ENCODE assay signal across 11 cellular contexts in the genomic region with DNA sequence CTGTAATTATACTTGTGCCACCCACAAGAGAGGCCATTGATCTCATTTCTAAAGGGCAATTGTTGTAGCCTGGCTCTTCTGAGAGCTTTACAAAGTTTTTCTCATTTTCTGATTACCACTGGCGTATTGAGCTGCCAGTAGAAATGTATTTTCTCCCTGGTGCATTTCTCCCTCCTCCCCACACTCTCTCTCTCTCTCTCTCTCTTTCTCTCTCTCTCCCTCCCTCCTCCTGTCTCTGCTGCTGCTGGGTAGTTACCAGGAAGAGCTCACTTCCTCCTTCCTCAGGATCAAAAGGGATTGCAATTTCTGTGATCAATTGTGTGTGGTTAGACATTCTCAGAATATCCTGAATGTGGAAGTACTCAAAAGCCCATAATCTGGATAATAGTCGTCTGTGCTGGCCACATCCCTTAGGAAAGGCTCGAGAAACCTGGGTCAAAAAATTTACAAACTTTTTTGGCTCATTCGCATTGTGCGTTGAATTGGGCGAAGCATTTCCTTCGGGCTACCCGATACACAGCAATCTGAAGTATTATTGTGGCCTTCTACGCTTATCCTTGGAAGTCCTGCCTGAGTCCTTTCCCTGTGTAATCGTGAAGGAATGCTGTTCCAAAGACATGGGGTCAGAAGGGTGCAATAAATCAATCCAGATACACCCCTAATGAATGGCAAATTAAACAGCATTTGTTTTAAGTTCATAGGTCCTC.
DNase-seq lines count a peak whose midpoint lies in the region; TF ChIP-seq lines count a peak whose summit lies in the region.
"Had no signal": no experiment of that assay in that cellular context is flagged by ENCODE, and none has a peak within 500 bp of the region (broad histone marks: within the 10 kb centered on the region; RNA-seq: fewer than 3 reads in every experiment).

No MANE protein-coding gene starts in this region.

- peaks cover 4% of the 10 kb centered on the region for H3K9me3 Mint-ChIP-seq in chondrocyte (ENCODE audit: low read depth)
- peaks cover 8% of the 10 kb centered on the region for H3K9me3 Mint-ChIP-seq in osteocyte (ENCODE audit: unreplicated experiment)
- H3K9me3 Mint-ChIP-seq in activated T-helper 2 cell treated with anti-CD3 and anti-CD28 coated beads, Interferon-gamma antibody, Interleukin-2, Interleukin-4, amounts not matched to agents 10 μg/mL and 5 μg/mL and 100 μg/mL, durations not matched to agents 14 hours and 24 hours and 36 hours = no peaks in the 10 kb centered on the region

- 71 to 75% methylated on average over 10 of the region's 10 CpGs for WGBS in GM23248 (ENCODE audit: low coverage in 1 of 2, low lambda C conversion rate in 2 of 2, missing lambda C conversion rate in 2 of 2), 2 experiments

- no peak for TF ChIP-seq CTCF in chondrocyte (IDR thresholded peaks at IDR 0.05)
- no peak for TF ChIP-seq CTCF in osteocyte (IDR thresholded peaks at IDR 0.05)

- no peaks in the 10 kb centered on the region for H3K27me3 Mint-ChIP-seq in chondrocyte (ENCODE audit: low read depth)
- no peaks in the 10 kb centered on the region for H3K27me3 Mint-ChIP-seq in osteocyte (ENCODE audit: unreplicated experiment)
- H3K27me3 Mint-ChIP-seq in activated T-helper 2 cell treated with anti-CD3 and anti-CD28 coated beads, Interferon-gamma antibody, Interleukin-2, Interleukin-4, amounts not matched to agents 10 μg/mL and 5 μg/mL and 100 μg/mL, durations not matched to agents 14 hours and 24 hours and 36 hours (ENCODE audit: low read depth) = no peaks in the 10 kb centered on the region

- H3K4me1 Mint-ChIP-seq in chondrocyte (ENCODE audit: low read depth) = peaks cover 74% of the 10 kb centered on the region
- H3K4me1 Mint-ChIP-seq in osteocyte (ENCODE audit: unreplicated experiment) = peaks cover 61% of the 10 kb centered on the region
- peaks cover 2% of the 10 kb centered on the region for H3K4me1 Mint-ChIP-seq in activated T-helper 2 cell treated with anti-CD3 and anti-CD28 coated beads, Interferon-gamma antibody, Interleukin-2, Interleukin-4, amounts not matched to agents 10 μg/mL and 5 μg/mL and 100 μg/mL, durations not matched to agents 14 hours and 24 hours and 36 hours (ENCODE audit: low read depth)

- no peak overlapping the region for H2AFZ ChIP-seq in GM23248

- no peaks in the 10 kb centered on the region for H3K9me3 ChIP-seq in GM23248 (ENCODE audit: low read depth)
- H3K9me3 ChIP-seq: gastroesophageal sphincter had no signal

- no peak overlapping the region for H3K9ac ChIP-seq in GM23248

- peak; percentile 2 for DNase-seq in GF-D8 (lab: John Stamatoyannopoulos, UW)
- DNase-seq in NOMO-1 treated with DMSO at 0.1 percent for 48 hours (lab: John Stamatoyannopoulos, UW; ENCODE audit: unreplicated experiment) = peak; percentile 22
- no peak for DNase-seq in chondrocyte (ENCODE audit: low spot score)
- DNase-seq in osteocyte (ENCODE audit: extremely low spot score, unreplicated experiment) = no peak
- no peak for DNase-seq in NAMALWA (ENCODE audit: low spot score)
- no peak for DNase-seq in GM23248
- DNase-seq in NCI-H2227 (lab: John Stamatoyannopoulos, UW; ENCODE audit: unreplicated experiment) = no peak
- DNase-seq in activated T-helper 2 cell treated with anti-CD3 and anti-CD28 coated beads, Interferon-gamma antibody, Interleukin-2, Interleukin-4, amounts not matched to agents 10 μg/mL and 5 μg/mL and 100 μg/mL, durations not matched to agents 14 hours and 24 hours and 36 hours (ENCODE audit: low spot score) = no peak
- DNase-seq: activated CD8-positive, alpha-beta T cell treated with anti-CD3 and anti-CD28 coated beads, Interleukin-2, amount 10 ng/mL, durations not matched to agents 7 days and 5 days; DMS153 had no signal

- no peak overlapping the region for H3K4me2 ChIP-seq in GM23248 (ENCODE audit: unreplicated experiment)

- H3K4me3 Mint-ChIP-seq in chondrocyte (ENCODE audit: unreplicated experiment) (no peak overlapping the region), osteocyte (ENCODE audit: unreplicated experiment) (peak overlapping the region; percentile 42)
- no peak overlapping the region for H3K4me3 Mint-ChIP-seq in activated T-helper 2 cell treated with anti-CD3 and anti-CD28 coated beads, Interferon-gamma antibody, Interleukin-2, Interleukin-4, amounts not matched to agents 10 μg/mL and 5 μg/mL and 100 μg/mL, durations not matched to agents 14 hours and 24 hours and 36 hours (ENCODE audit: low read depth)
- H3K4me3 Mint-ChIP-seq: activated CD8-positive, alpha-beta T cell treated with anti-CD3 and anti-CD28 coated beads, Interleukin-2, amount 10 ng/mL, durations not matched to agents 7 days and 5 days had no signal

- peaks cover 49% of the 10 kb centered on the region for H3K4me1 ChIP-seq in GM23248 (ENCODE audit: insufficient read depth)

- H3K36me3 Mint-ChIP-seq in chondrocyte (ENCODE audit: low read depth) = no peaks in the 10 kb centered on the region
- H3K36me3 Mint-ChIP-seq in osteocyte (ENCODE audit: unreplicated experiment) = no peaks in the 10 kb centered on the region
- no peaks in the 10 kb centered on the region for H3K36me3 Mint-ChIP-seq in activated T-helper 2 cell treated with anti-CD3 and anti-CD28 coated beads, Interferon-gamma antibody, Interleukin-2, Interleukin-4, amounts not matched to agents 10 μg/mL and 5 μg/mL and 100 μg/mL, durations not matched to agents 14 hours and 24 hours and 36 hours (ENCODE audit: low read depth)

- H3K4me3 ChIP-seq in GM23248 = no peak overlapping the region
- H3K4me3 ChIP-seq: gastroesophageal sphincter had no signal

- H4K20me1 ChIP-seq in GM23248 (ENCODE audit: insufficient read depth) = no peaks in the 10 kb centered on the region

- no peak overlapping the region for H3K27ac ChIP-seq in GM23248

- no peaks in the 10 kb centered on the region for H3K36me3 ChIP-seq in GM23248 (ENCODE audit: low read depth)
- H3K36me3 ChIP-seq: gastroesophageal sphincter had no signal

- H3K27ac Mint-ChIP-seq in chondrocyte (ENCODE audit: unreplicated experiment) (peak overlapping the region; percentile 88), osteocyte (ENCODE audit: unreplicated experiment) (peak overlapping the region; percentile 95)
- H3K27ac Mint-ChIP-seq in activated T-helper 2 cell treated with anti-CD3 and anti-CD28 coated beads, Interferon-gamma antibody, Interleukin-2, Interleukin-4, amounts not matched to agents 10 μg/mL and 5 μg/mL and 100 μg/mL, durations not matched to agents 14 hours and 24 hours and 36 hours = no peak overlapping the region
- H3K27ac Mint-ChIP-seq: activated CD8-positive, alpha-beta T cell treated with anti-CD3 and anti-CD28 coated beads, Interleukin-2, amount 10 ng/mL, durations not matched to agents 7 days and 5 days had no signal

- H3K27me3 ChIP-seq in GM23248 (replicated peaks; ENCODE audit: insufficient read depth) = no peaks in the 10 kb centered on the region
- H3K27me3 ChIP-seq: gastroesophageal sphincter had no signal

- in situ Hi-C loops in GM23248 (cut with MboI) = no loop called here

- intact Hi-C loops in activated T-helper 2 cell treated with anti-CD3 and anti-CD28 coated beads, Interferon-gamma antibody, Interleukin-2, Interleukin-4, amounts not matched to agents 10 μg/mL and 5 μg/mL and 100 μg/mL, durations not matched to agents 14 hours and 24 hours and 36 hours (cut with micrococcal nuclease) = no loop called here

- H3K79me2 ChIP-seq in GM23248 (ENCODE audit: insufficient read depth) = no peaks in the 10 kb centered on the region

- H3K9me2 ChIP-seq in GM23248 (ENCODE audit: insufficient read depth) = no peaks in the 10 kb centered on the region

- peaks cover 37% of the 10 kb centered on the region for H3F3A ChIP-seq in GM23248 (ENCODE audit: insufficient read depth)

Comparison
In these comparisons a context has a peak if more than half of its experiments do, and no peak if none do; other contexts are left out.
1. DNase-seq: peak in GF-D8 (single experiment) and NOMO-1 treated with DMSO at 0.1 percent for 48 hours (single experiment); none in chondrocyte (single experiment), osteocyte (single experiment), NAMALWA (single experiment), GM23248 (single experiment), NCI-H2227 (single experiment) and activated T-helper 2 cell treated with anti-CD3 and anti-CD28 coated beads, Interferon-gamma antibody, Interleukin-2, Interleukin-4, amounts not matched to agents 10 μg/mL and 5 μg/mL and 100 μg/mL, durations not matched to agents 14 hours and 24 hours and 36 hours (single experiment).